ENCODE assay signal across 17 cellular contexts in genomic region chr4:169846396-169846795, GRCh38.
DNase-seq lines count a peak whose midpoint lies in the region; ATAC-seq and TF ChIP-seq lines count a peak whose summit lies in the region.
"Had no signal": no experiment of that assay in that cellular context is flagged by ENCODE, and none has a peak within 500 bp of the region (broad histone marks: within the 10 kb centered on the region; RNA-seq: fewer than 3 reads in every experiment).

No MANE protein-coding gene starts in this region.

- DNase-seq in SJCRH30 (peak in 1 of 2 experiments; percentile 35), choroid plexus epithelial cell (ENCODE audit: low read depth) (peak; percentile 20), kidney tubule cell (ENCODE audit: low spot score) (peak; percentile 29), medulla oblongata (ENCODE audit: extremely low spot score) (no peak), cortex of kidney (lab: John Stamatoyannopoulos, UW) (no peak), mesendoderm (no peak)
- DNase-seq: BE2C; CD4-positive, alpha-beta memory T cell; DMS79; GDM1; H7 had no signal

- H3K18ac ChIP-seq in mesendoderm (ENCODE audit: low read length) = no peak overlapping the region

- no peak for ATAC-seq in GM21619 (IDR thresholded peaks at IDR 0.05; ENCODE audit: unreplicated experiment)
- ATAC-seq: A549, GM23338, K562 had no signal

- no peaks in the 10 kb centered on the region for H3K27me3 ChIP-seq in SJCRH30
- H3K27me3 ChIP-seq in mesendoderm (ENCODE audit: insufficient read depth, low read length, poor library complexity) = no peaks in the 10 kb centered on the region
- H3K27me3 ChIP-seq: BE2C had no signal

- no peak overlapping the region for H2BK5ac ChIP-seq in mesendoderm (ENCODE audit: low read length)

- no CpG with 5 or more reads among the region's 2 CpGs for WGBS in mesendoderm (ENCODE audit: extremely low coverage, insufficient coverage, low lambda C conversion rate)

- no peak overlapping the region for H2BK15ac ChIP-seq in mesendoderm (replicated peaks; ENCODE audit: low read depth)

- peak overlapping the region; percentile 72 for H3K27ac ChIP-seq in SJCRH30
- no peak overlapping the region for H3K27ac ChIP-seq in mesendoderm (ENCODE audit: low read depth, low read length)
- H3K27ac ChIP-seq: A549, C4-2B, HL-60 had no signal

- H3K23ac ChIP-seq in mesendoderm (ENCODE audit: low read length) = no peak overlapping the region

- no peaks in the 10 kb centered on the region for H3K9me3 ChIP-seq in SJCRH30 (replicated peaks)
- H3K9me3 ChIP-seq: A549, BE2C had no signal

- H3K56ac ChIP-seq in mesendoderm (ENCODE audit: low read length) = no peak overlapping the region

- no peak overlapping the region for H3K4ac ChIP-seq in mesendoderm (ENCODE audit: low read depth, low read length)

- no peak overlapping the region for H2BK120ac ChIP-seq in mesendoderm (ENCODE audit: low read depth, low read length)

- no peak overlapping the region for H3K4me2 ChIP-seq in mesendoderm (ENCODE audit: low read length)
- H3K4me2 ChIP-seq: A549, GM23338 had no signal

- no peak overlapping the region for H4K8ac ChIP-seq in mesendoderm (ENCODE audit: low read depth, low read length)

- TF ChIP-seq CTCF in choroid plexus epithelial cell (conservative IDR thresholded peaks at IDR 0.05; ENCODE audit: low read depth, low read length) = no peak

- H4K5ac ChIP-seq in mesendoderm (ENCODE audit: low read length) = no peak overlapping the region

- H2AK5ac ChIP-seq in mesendoderm (ENCODE audit: low read length) = no peak overlapping the region

- peaks cover 31% of the 10 kb centered on the region for H3K4me1 ChIP-seq in SJCRH30
- no peaks in the 10 kb centered on the region for H3K4me1 ChIP-seq in mesendoderm (ENCODE audit: control insufficient read depth, low read depth, low read length)
- H3K4me1 ChIP-seq: A549, BE2C had no signal

- H3K4me3 ChIP-seq in SJCRH30 = no peak overlapping the region
- H3K4me3 ChIP-seq in choroid plexus epithelial cell (ENCODE audit: low read depth, low read length) = no peak overlapping the region
- H3K4me3 ChIP-seq in mesendoderm (ENCODE audit: low read length) = no peak overlapping the region
- H3K4me3 ChIP-seq: A549, GM23338, K562 had no signal

- H3K36me3 ChIP-seq in SJCRH30 (no peaks in the 10 kb centered on the region), mesendoderm (ENCODE audit: control insufficient read depth, insufficient read depth, low read length) (no peaks in the 10 kb centered on the region)
- H3K36me3 ChIP-seq: BE2C had no signal

- no peaks in the 10 kb centered on the region for H3K79me2 ChIP-seq in mesendoderm (ENCODE audit: control insufficient read depth, insufficient read depth, low read length)

- no peaks in the 10 kb centered on the region for H3K79me1 ChIP-seq in mesendoderm (ENCODE audit: low read length)

- H3K9ac ChIP-seq in mesendoderm (ENCODE audit: low read length) = no peak overlapping the region

Comparison
In these comparisons a context has a peak if more than half of its experiments do, and no peak if none do; other contexts are left out.
1. DNase-seq: peak in choroid plexus epithelial cell (single experiment) and kidney tubule cell (single experiment); none in medulla oblongata (single experiment), cortex of kidney (single experiment) and mesendoderm (single experiment).